20 cellular contexts compared by ENCODE assay signal in genomic region chr11:2441171-2441570, GRCh38. TPM values are rescaled to one million over a fixed set of nuclear protein-coding genes. Genes with fewer than 3 reads are reported as not detected.
A peak's percentile ranks its signal among the peaks of the same experiment; 100 is the strongest.
DNase-seq lines count a peak whose midpoint lies in the region; ATAC-seq and TF ChIP-seq lines count a peak whose summit lies in the region.
"Had no signal": no experiment of that assay in that cellular context is flagged by ENCODE, and none has a peak within 500 bp of the region (broad histone marks: within the 10 kb centered on the region; RNA-seq: fewer than 3 reads in every experiment).

No MANE protein-coding gene starts in this region.

- no peaks in the 10 kb centered on the region for H3K27me3 ChIP-seq in duodenal mucosa (ENCODE audit: control insufficient read depth in 1 of 2, insufficient read depth in 2 of 2, low read length in 2 of 2)
- no peaks in the 10 kb centered on the region for H3K27me3 ChIP-seq in mucosa of rectum (ENCODE audit: control insufficient read depth in 2 of 2, insufficient read depth in 2 of 2, low read length in 2 of 2)
- peaks cover 9% of the 10 kb centered on the region for H3K27me3 ChIP-seq in upper lobe of right lung
- H3K27me3 ChIP-seq in thyroid gland: no peaks in the 10 kb centered on the region
- no peaks in the 10 kb centered on the region for H3K27me3 ChIP-seq in ascending aorta

- intact Hi-C loops in Right ventricle myocardium superior (cut with DNase I): no loop called here
- intact Hi-C loops in left cardiac atrium (cut with DNase I): loop anchor here in 1 of 2 donors (5.0 kb wide), 1 partner anchor 76 kb away; no protein-coding TSS in a partner anchor
- intact Hi-C loops in upper lobe of right lung (cut with DNase I): no loop called here
- intact Hi-C loops in thyroid gland (cut with DNase I): no loop called here
- intact Hi-C loops in ascending aorta (cut with DNase I): no loop called here

- H3K27ac ChIP-seq in duodenal mucosa (ENCODE audit: low read depth, low read length) (peak overlapping the region; percentile 33), mucosa of rectum (ENCODE audit: low read depth in 2 of 2, low read length in 2 of 2) (peak overlapping the region; percentile 23 to 49), upper lobe of right lung (no peak overlapping the region), thyroid gland (no peak overlapping the region), ascending aorta (no peak overlapping the region)
- H3K27ac ChIP-seq: BLaER1, KMS-11 had no signal

- peaks cover 30 to 36% of the 10 kb centered on the region in 2 donors for H3K4me1 ChIP-seq in duodenal mucosa (ENCODE audit: control insufficient read depth in 1 of 2, insufficient read depth in 2 of 2, low read length in 2 of 2)
- H3K4me1 ChIP-seq in mucosa of rectum (ENCODE audit: control insufficient read depth in 2 of 2, insufficient read depth in 2 of 2, low read length in 2 of 2): peaks cover 27% of the 10 kb centered on the region in 2 donors
- H3K4me1 ChIP-seq in upper lobe of right lung: peaks cover 11% of the 10 kb centered on the region
- peaks cover 1 to 14% of the 10 kb centered on the region in 2 donors for H3K4me1 ChIP-seq in thyroid gland
- H3K4me1 ChIP-seq in ascending aorta: no peaks in the 10 kb centered on the region

- no peaks in the 10 kb centered on the region for H3K36me3 ChIP-seq in duodenal mucosa (ENCODE audit: control insufficient read depth in 1 of 2, insufficient read depth in 2 of 2, low read length in 2 of 2)
- no peaks in the 10 kb centered on the region for H3K36me3 ChIP-seq in mucosa of rectum (ENCODE audit: control insufficient read depth in 2 of 2, insufficient read depth in 2 of 2, low read length in 2 of 2)
- no peaks in the 10 kb centered on the region for H3K36me3 ChIP-seq in upper lobe of right lung
- H3K36me3 ChIP-seq in thyroid gland: no peaks in the 10 kb centered on the region
- H3K36me3 ChIP-seq in ascending aorta: no peaks in the 10 kb centered on the region
- H3K36me3 ChIP-seq: BLaER1 had no signal

- DNase-seq in Right ventricle myocardium superior: peak; percentile 33
- no peak for DNase-seq in left cardiac atrium
- peak; percentile 61 for DNase-seq in upper lobe of right lung
- DNase-seq in thyroid gland: no peak
- no peak for DNase-seq in ascending aorta (ENCODE audit: low spot score in 2 of 2)
- DNase-seq: CD8-positive, alpha-beta T cell; DMS53; NCI-H1694 treated with DMSO at 0.1 percent for 48 hours; NCI-H2107; NCI-H510A; NCI-H748 treated with DMSO at 0.1 percent for 48 hours; NK-92 treated with Interleukin-12 subunit alpha and Interleukin-12 subunit beta, amount 100 ng/mL, for 24 hours; SIG-M5 had no signal

- H3K9ac ChIP-seq in duodenal mucosa (ENCODE audit: low read depth in 1 of 2, low read length in 2 of 2): no peak overlapping the region
- no peak overlapping the region for H3K9ac ChIP-seq in mucosa of rectum (ENCODE audit: low read depth in 1 of 2, low read length in 2 of 2)
- H3K9ac ChIP-seq: BLaER1, KMS-11 had no signal

- ATAC-seq in Right ventricle myocardium superior (ENCODE audit: poor library complexity) (no peak), left cardiac atrium (no peak), upper lobe of right lung (no peak), GM19351 (IDR thresholded peaks at IDR 0.05; ENCODE audit: unreplicated experiment) (no peak)
- ATAC-seq: CD8-positive, alpha-beta T cell had no signal

- no peak overlapping the region for H3K4me3 ChIP-seq in duodenal mucosa (ENCODE audit: low read depth in 1 of 2, low read length in 2 of 2)
- no peak overlapping the region for H3K4me3 ChIP-seq in mucosa of rectum (ENCODE audit: low read length in 2 of 2)
- no peak overlapping the region for H3K4me3 ChIP-seq in upper lobe of right lung
- H3K4me3 ChIP-seq in thyroid gland (replicated peaks in 1 of 3): no peak overlapping the region
- H3K4me3 ChIP-seq in ascending aorta: no peak overlapping the region
- H3K4me3 ChIP-seq: BLaER1 had no signal

- WGBS in thyroid gland, 2 donors: 77 to 94% methylated on average over 4 of the region's 4 CpGs

- TF ChIP-seq CTCF in upper lobe of right lung (IDR thresholded peaks at IDR 0.05) (no peak), thyroid gland (IDR thresholded peaks at IDR 0.05) (no peak), ascending aorta (IDR thresholded peaks at IDR 0.05) (no peak)

- TF ChIP-seq POLR2A in thyroid gland (IDR thresholded peaks at IDR 0.05): no peak

- no peaks in the 10 kb centered on the region for H3K9me3 ChIP-seq in duodenal mucosa (ENCODE audit: control insufficient read depth in 1 of 2, low read length in 2 of 2)
- no peaks in the 10 kb centered on the region for H3K9me3 ChIP-seq in mucosa of rectum (ENCODE audit: control insufficient read depth in 2 of 2, low read length in 2 of 2)
- no peaks in the 10 kb centered on the region for H3K9me3 ChIP-seq in upper lobe of right lung
- no peaks in the 10 kb centered on the region for H3K9me3 ChIP-seq in thyroid gland
- H3K9me3 ChIP-seq in ascending aorta: no peaks in the 10 kb centered on the region
- H3K9me3 ChIP-seq: BLaER1 had no signal

RNA-seq across cellular contexts. Expression of gene TRPM5, which starts 3.1 kb away (rescaled TPM):
- not detected for total RNA-seq in Right ventricle myocardium superior
- total RNA-seq in left cardiac atrium: not detected
- not detected for total RNA-seq in upper lobe of right lung
- total RNA-seq in thyroid gland: 1 to 10 TPM in 1 of 4 donors, under 1 TPM in 3; 0.54 to 2.4 (median 0.73) TPM
- not detected for total RNA-seq in ascending aorta
- total RNA-seq: A673, H4 had no signal

RNA-seq across cellular contexts. Expression of gene KCNQ1, which starts 3.6 kb away (rescaled TPM):
- total RNA-seq in Right ventricle myocardium superior (33.4 TPM), left cardiac atrium (10 to 100 TPM; 33.5 to 39.7 TPM), upper lobe of right lung (52.9 TPM), thyroid gland (100 to 1,000 TPM in 2 of 4 donors, 10 to 100 TPM in 2; 51.3 to 103 (median 97.8) TPM), ascending aorta (2.3 TPM)
- total RNA-seq: A673 had no signal

RNA-seq across cellular contexts. Expression of gene TSSC4, which starts 40.6 kb away (rescaled TPM):
- total RNA-seq in Right ventricle myocardium superior: 36.2 TPM
- total RNA-seq in left cardiac atrium: 10 to 100 TPM; 34.9 to 45.7 TPM
- 40.6 TPM for total RNA-seq in upper lobe of right lung
- 10 to 100 TPM; 37.5 to 62.3 (median 45.1) TPM for total RNA-seq in thyroid gland
- total RNA-seq in ascending aorta: 183 TPM

Comparison
In these comparisons a context has a peak if more than half of its experiments do, and no peak if none do; other contexts are left out.
1. DNase-seq: peak in Right ventricle myocardium superior (single experiment) and upper lobe of right lung (single experiment); none in left cardiac atrium (single experiment), thyroid gland (0 of 2) and ascending aorta (0 of 2).
2. H3K27ac ChIP-seq: peak in duodenal mucosa (single experiment) and mucosa of rectum (2 of 2); none in upper lobe of right lung (single experiment), thyroid gland (0 of 3) and ascending aorta (0 of 2).
3. RNA of gene KCNQ1, which starts 3.6 kb away (total RNA-seq): 51.3 to 103 TPM in thyroid gland, 52.9 TPM in upper lobe of right lung (single experiment), 33.5 to 39.7 TPM in left cardiac atrium and 33.4 TPM in Right ventricle myocardium superior (single experiment); 2.3 TPM in ascending aorta (single experiment); every median in the first group is over 10 times any median in the second.